ENCODE assay signal across 13 cellular contexts in genomic region chr4:175435437-175435836, GRCh38.
DNase-seq lines count a peak whose midpoint lies in the region.
"Had no signal": no experiment of that assay in that cellular context is flagged by ENCODE, and none has a peak within 500 bp of the region (broad histone marks: within the 10 kb centered on the region; RNA-seq: fewer than 3 reads in every experiment).

No MANE protein-coding gene starts in this region.

- no peaks in the 10 kb centered on the region for H3K4me1 ChIP-seq in SJCRH30
- H3K4me1 ChIP-seq in mesendoderm (ENCODE audit: control insufficient read depth, low read depth, low read length): no peaks in the 10 kb centered on the region

- H3K4me2 ChIP-seq in mesendoderm (ENCODE audit: low read length): no peak overlapping the region

- no peak overlapping the region for H4K8ac ChIP-seq in mesendoderm (ENCODE audit: low read depth, low read length)

- no CpG with 5 or more reads among the region's 4 CpGs for WGBS in mesendoderm (ENCODE audit: extremely low coverage, insufficient coverage, low lambda C conversion rate)

- DNase-seq in NCI-H1436 (lab: John Stamatoyannopoulos, UW): peak; percentile 4
- no peak for DNase-seq in NCI-H1436 treated with DMSO at 0.1 percent for 48 hours (lab: John Stamatoyannopoulos, UW)
- DNase-seq in NCI-H1105 treated with DMSO at 0.1 percent for 48 hours (lab: John Stamatoyannopoulos, UW): peak; percentile 49
- peak; percentile 86 to 91 for DNase-seq in SJCRH30
- peak; percentile 51 for DNase-seq in mesendoderm
- DNase-seq in stimulated activated CD8-positive, alpha-beta memory T cell treated with anti-CD3 and anti-CD28 coated beads, Interleukin-4, amount 100 ng/mL, for 48 hours: no peak
- no peak for DNase-seq in hypothalamus (lab: John Stamatoyannopoulos, UW)
- no peak for DNase-seq in activated CD4-positive, alpha-beta T cell treated with anti-CD3 and anti-CD28 coated beads, Interleukin-2, amount 50 U/mL, for 48 hours
- DNase-seq: 8988T; activated CD8-positive, alpha-beta memory T cell treated with anti-CD3 and anti-CD28 coated beads, Interleukin-2, amount 50 U/mL, for 48 hours; MM.1S; nucleus accumbens; stimulated activated CD4-positive, alpha-beta T cell treated with anti-CD3 and anti-CD28 coated beads, Interleukin-2, amount 100 ng/mL, for 48 hours had no signal

- H4K5ac ChIP-seq in mesendoderm (ENCODE audit: low read length): no peak overlapping the region

- no peak overlapping the region for H3K4ac ChIP-seq in mesendoderm (ENCODE audit: low read depth, low read length)

- no peak overlapping the region for H2BK5ac ChIP-seq in mesendoderm (ENCODE audit: low read length)

- H3K79me2 ChIP-seq in mesendoderm (ENCODE audit: control insufficient read depth, insufficient read depth, low read length): no peaks in the 10 kb centered on the region

- H3K23ac ChIP-seq in mesendoderm (ENCODE audit: low read length): no peak overlapping the region

- no peak overlapping the region for H3K18ac ChIP-seq in mesendoderm (ENCODE audit: low read length)

- no peaks in the 10 kb centered on the region for H3K9me3 ChIP-seq in SJCRH30 (replicated peaks)

- H3K27me3 ChIP-seq in SJCRH30: no peaks in the 10 kb centered on the region
- no peaks in the 10 kb centered on the region for H3K27me3 ChIP-seq in mesendoderm (ENCODE audit: insufficient read depth, low read length, poor library complexity)

- H3K36me3 ChIP-seq in SJCRH30: no peaks in the 10 kb centered on the region
- no peaks in the 10 kb centered on the region for H3K36me3 ChIP-seq in mesendoderm (ENCODE audit: control insufficient read depth, insufficient read depth, low read length)

- no peak overlapping the region for H3K9ac ChIP-seq in mesendoderm (ENCODE audit: low read length)

- no peak overlapping the region for H2BK120ac ChIP-seq in mesendoderm (ENCODE audit: low read depth, low read length)

- H3K56ac ChIP-seq in mesendoderm (ENCODE audit: low read length): no peak overlapping the region

- no peaks in the 10 kb centered on the region for H3K79me1 ChIP-seq in mesendoderm (ENCODE audit: low read length)

- H2BK15ac ChIP-seq in mesendoderm (replicated peaks; ENCODE audit: low read depth): no peak overlapping the region

- no peak overlapping the region for H3K4me3 ChIP-seq in SJCRH30
- H3K4me3 ChIP-seq in mesendoderm (ENCODE audit: low read length): no peak overlapping the region

- no peak overlapping the region for H3K27ac ChIP-seq in SJCRH30
- no peak overlapping the region for H3K27ac ChIP-seq in mesendoderm (ENCODE audit: low read depth, low read length)

- no peak overlapping the region for H2AK5ac ChIP-seq in mesendoderm (ENCODE audit: low read length)

Comparison
In these comparisons a context has a peak if more than half of its experiments do, and no peak if none do; other contexts are left out.
1. DNase-seq: peak in NCI-H1436 (single experiment), NCI-H1105 treated with DMSO at 0.1 percent for 48 hours (single experiment), SJCRH30 (2 of 2) and mesendoderm (single experiment); none in NCI-H1436 treated with DMSO at 0.1 percent for 48 hours (single experiment), stimulated activated CD8-positive, alpha-beta memory T cell treated with anti-CD3 and anti-CD28 coated beads, Interleukin-4, amount 100 ng/mL, for 48 hours (single experiment), hypothalamus (0 of 51) and activated CD4-positive, alpha-beta T cell treated with anti-CD3 and anti-CD28 coated beads, Interleukin-2, amount 50 U/mL, for 48 hours (0 of 2).